In the genomic region with DNA sequence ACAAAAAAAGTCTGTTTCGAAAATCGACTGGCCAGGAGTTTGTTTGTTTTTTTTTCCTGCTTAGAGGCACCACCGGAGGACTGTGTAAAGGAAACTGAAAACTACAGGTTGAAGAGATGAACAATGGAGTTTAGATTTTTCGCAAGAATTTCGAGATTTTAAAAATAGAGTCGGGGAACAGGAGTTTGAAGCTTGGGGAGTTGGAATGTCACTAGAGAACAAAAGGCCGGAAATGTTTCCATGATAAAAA, we compare ENCODE assay signal across 8 cellular contexts. TPM values are rescaled to one million over a fixed set of nuclear protein-coding genes. Genes with fewer than 3 reads are reported as not detected.
DNase-seq lines count a peak whose midpoint lies in the region; ATAC-seq, FAIRE-seq and TF ChIP-seq lines count a peak whose summit lies in the region.

No MANE protein-coding gene starts in this region.

- H3K23ac ChIP-seq in mesenchymal stem cell (ENCODE audit: low read length in 2 of 2): no peak overlapping the region

- in situ Hi-C loops in GM12878 (cut with MboI): no loop called here
- in situ Hi-C loops in ACHN (cut with HindIII; ENCODE audit: low pct_ligation_motif_present, low pct_unique_long_range_greater_than_20kb, low sequenced_read_pairs): no loop called here

- H3K27me3 ChIP-seq in left ventricle myocardium inferior (ENCODE audit: low read depth) (no peaks in the 10 kb centered on the region), GM12878 (replicated peaks in 1 of 2; ENCODE audit: control insufficient read depth in 2 of 2, insufficient read depth in 2 of 2, low read length in 1 of 2) (no peaks in the 10 kb centered on the region), mesenchymal stem cell (ENCODE audit: control insufficient read depth in 1 of 2, insufficient read depth in 1 of 2, low read length in 2 of 2) (no peaks in the 10 kb centered on the region), vagina (no peaks in the 10 kb centered on the region)

- H2BK120ac ChIP-seq in mesenchymal stem cell (ENCODE audit: low read depth, low read length): no peak overlapping the region

- FAIRE-seq in GM12878 (lab: Jason Lieb, UNC): no peak

- CTCF ChIA-PET in GM12878 (lab: Yijun Ruan, JAX): interaction anchor here (0.6 to 6.5 kb wide), 8 partner anchors 11 to 1483 kb away, joined by 3 to 56 read pairs (median 7); no protein-coding TSS in a partner anchor

- TSS peak; percentile 66 for BruUV-seq in GM12878 (replicated peaks; lab: Mats Ljungman, UMichigan)

- H3K9ac ChIP-seq in GM12878 (ENCODE audit: control insufficient read depth, insufficient read depth, low read length) (peak overlapping the region; percentile 86), mesenchymal stem cell (ENCODE audit: low read length) (peak overlapping the region; percentile 97)

- POLR2A ChIA-PET in GM12878 (lab: Charles Lee): interaction anchor here (0.7 to 1.9 kb wide), 3 partner anchors 10 to 93 kb away, joined by 3 to 4 read pairs (median 4); no protein-coding TSS in a partner anchor

- TF ChIP-seq EP300 in GM12878 (IDR thresholded peaks at IDR 0.05; ENCODE audit: borderline replicate concordance in 1 of 2, control insufficient read depth in 1 of 2, low read depth in 2 of 2, low read length in 2 of 2): no peak

- H3K18ac ChIP-seq in mesenchymal stem cell (ENCODE audit: low read depth in 1 of 2, low read length in 2 of 2): no peak overlapping the region

- intact Hi-C loops in left ventricle myocardium inferior (cut with micrococcal nuclease) (loop anchor here (5.0 kb wide), 1 partner anchor 234 kb away; no protein-coding TSS in a partner anchor), left cardiac atrium (cut with DNase I) (loop anchor here (2.0 to 10.0 kb wide), 5 partner anchors 122 to 562 kb away; no protein-coding TSS in a partner anchor), GM12878 (cut with micrococcal nuclease; ENCODE audit: unreplicated experiment) (loop anchor here (1.0 to 10.0 kb wide), 5 partner anchors 136 to 1511 kb away; no protein-coding TSS in a partner anchor), vagina (cut with DNase I) (no loop called here)

- no peak overlapping the region for H2BK15ac ChIP-seq in mesenchymal stem cell (ENCODE audit: low read depth, poor library complexity, severe bottlenecking)

- ATAC-seq in left cardiac atrium (no peak), GM12878 (peak; percentile 1; the same call in 1 of the 3 replicates), GM21515 (IDR thresholded peaks at IDR 0.05; ENCODE audit: unreplicated experiment) (no peak)

- peaks cover 80% of the 10 kb centered on the region for H3K4me1 ChIP-seq in left ventricle myocardium inferior
- H3K4me1 ChIP-seq in GM12878 (ENCODE audit: control insufficient read depth, insufficient read depth, low read length): peaks cover 3% of the 10 kb centered on the region; the same call in 1 of the 2 replicates
- H3K4me1 ChIP-seq in mesenchymal stem cell (ENCODE audit: control insufficient read depth, insufficient read depth, low read depth, low read length): peaks cover 2% of the 10 kb centered on the region
- H3K4me1 ChIP-seq in vagina: peaks cover 55% of the 10 kb centered on the region

- WGBS in GM12878 (ENCODE audit: insufficient coverage, insufficient replicate concordance, low lambda C conversion rate, missing lambda C conversion rate): 0% methylated on average over 7 of the region's 7 CpGs
- WGBS in mesenchymal stem cell: under 1% methylated on average over 7 of the region's 7 CpGs

- no peak for TF ChIP-seq CTCF in left ventricle myocardium inferior (IDR thresholded peaks at IDR 0.05; ENCODE audit: borderline replicate concordance)
- TF ChIP-seq CTCF in GM12878 (IDR thresholded peaks at IDR 0.05 in 2 of 3, conservative IDR thresholded peaks at IDR 0.05 in 1 of 3; ENCODE audit: control insufficient read depth in 2 of 3, extremely low read depth in 1 of 3, insufficient read depth in 1 of 3, low read depth in 3 of 3, low read length in 3 of 3): no peak
- no peak for TF ChIP-seq CTCF in vagina (IDR thresholded peaks at IDR 0.05)

- no peak overlapping the region for H4K91ac ChIP-seq in mesenchymal stem cell (ENCODE audit: low read length)

- no peak for TF ChIP-seq RAD21 in GM12878 (IDR thresholded peaks at IDR 0.05; ENCODE audit: insufficient read depth, low read depth, low read length)

- SMC1A ChIA-PET in GM12878 (lab: Charles Lee; ENCODE audit: uncharacterized antibody, unreplicated experiment): interaction anchor here (0.6 to 7.0 kb wide), 8 partner anchors 11 to 597 kb away, joined by 3 to 39 read pairs (median 10); no protein-coding TSS in a partner anchor

- H3K79me1 ChIP-seq in mesenchymal stem cell (replicated peaks; ENCODE audit: low read length, poor library complexity, severe bottlenecking): peaks cover 2% of the 10 kb centered on the region

- no peak overlapping the region for H3K4ac ChIP-seq in mesenchymal stem cell (ENCODE audit: low read depth in 1 of 2, low read length in 2 of 2)

- H4K20me1 ChIP-seq in GM12878 (ENCODE audit: control insufficient read depth, insufficient read depth): no peaks in the 10 kb centered on the region

- no peak overlapping the region for H2BK12ac ChIP-seq in mesenchymal stem cell (ENCODE audit: low read length in 2 of 2)

- no peak overlapping the region for H2AK5ac ChIP-seq in mesenchymal stem cell (ENCODE audit: low read length, severe bottlenecking)

- no peak overlapping the region for H3K14ac ChIP-seq in mesenchymal stem cell (ENCODE audit: low read length in 2 of 2)

- peaks cover 68% of the 10 kb centered on the region for H3K79me2 ChIP-seq in GM12878 (ENCODE audit: control insufficient read depth, insufficient read depth, low read length)

- H3K4me3 ChIP-seq in left ventricle myocardium inferior (peak overlapping the region; percentile 91), GM12878 (peak overlapping the region; percentile 90), mesenchymal stem cell (ENCODE audit: insufficient read depth in 1 of 2, low read depth in 1 of 2, low read length in 2 of 2) (peak overlapping the region; percentile 34 to 89), vagina (peak overlapping the region; percentile 79 to 88)

- H2AFZ ChIP-seq in GM12878 (ENCODE audit: control insufficient read depth, low read depth, low read length): peak overlapping the region; percentile 59
- no peak overlapping the region for H2AFZ ChIP-seq in mesenchymal stem cell (ENCODE audit: low read depth, low read length)

- peak overlapping the region; percentile 97 for H2BK5ac ChIP-seq in mesenchymal stem cell (ENCODE audit: low read depth, low read length, poor library complexity, severe bottlenecking)

- no peak overlapping the region for H4K8ac ChIP-seq in mesenchymal stem cell (ENCODE audit: low read length)

- H3K27ac ChIP-seq in left ventricle myocardium inferior (replicated peaks): peak overlapping the region; percentile 99
- H3K27ac ChIP-seq in GM12878 (ENCODE audit: control insufficient read depth, insufficient read depth): peak overlapping the region; percentile 77
- H3K27ac ChIP-seq in mesenchymal stem cell (ENCODE audit: low read length, poor library complexity, severe bottlenecking): peak overlapping the region; percentile 98
- H3K27ac ChIP-seq in vagina: peak overlapping the region; percentile 98

- DNase-seq in left ventricle myocardium inferior (no peak), left cardiac atrium (no peak), GM12878 (ENCODE audit: low read depth, low spot score) (no peak), mesenchymal stem cell (no peak), vagina (ENCODE audit: extremely low spot score in 2 of 2) (no peak), ACHN (no peak), NCI-H2227 treated with DMSO at 0.1 percent for 48 hours (lab: John Stamatoyannopoulos, UW) (no peak)

- no peaks in the 10 kb centered on the region for H3K9me3 ChIP-seq in left ventricle myocardium inferior (replicated peaks)
- H3K9me3 ChIP-seq in GM12878 (replicated peaks; ENCODE audit: control insufficient read depth, insufficient read depth, low read length): no peaks in the 10 kb centered on the region
- H3K9me3 ChIP-seq in mesenchymal stem cell (ENCODE audit: control insufficient read depth, low read length): no peaks in the 10 kb centered on the region
- no peaks in the 10 kb centered on the region for H3K9me3 ChIP-seq in vagina

- RAD21 ChIA-PET in GM12878 (lab: Charles Lee; ENCODE audit: unreplicated experiment): interaction anchor here (0.8 to 5.4 kb wide), 5 partner anchors 9 to 538 kb away, joined by 3 to 26 read pairs (median 5); no protein-coding TSS in a partner anchor

- H3K36me3 ChIP-seq in left ventricle myocardium inferior (no peaks in the 10 kb centered on the region), GM12878 (ENCODE audit: control insufficient read depth in 2 of 2, insufficient read depth in 2 of 2, low read length in 1 of 2) (no peaks in the 10 kb centered on the region), mesenchymal stem cell (ENCODE audit: control insufficient read depth in 1 of 2, insufficient read depth in 2 of 2, low read depth in 1 of 2, low read length in 2 of 2) (no peaks in the 10 kb centered on the region), vagina (no peaks in the 10 kb centered on the region)

- peak overlapping the region; percentile 81 for H3K4me2 ChIP-seq in GM12878 (ENCODE audit: control insufficient read depth, insufficient read depth)
- H3K4me2 ChIP-seq in mesenchymal stem cell (ENCODE audit: low read length, poor library complexity, severe bottlenecking): peak overlapping the region; percentile 56

- no peak for TF ChIP-seq POLR2A in GM12878 (IDR thresholded peaks at IDR 0.05; ENCODE audit: low read depth, low read length)
- TF ChIP-seq POLR2A in vagina (IDR thresholded peaks at IDR 0.05): no peak

RNA-seq across cellular contexts. Expression of a gene that starts 1.8 kb away (rescaled TPM):
- total RNA-seq in left ventricle myocardium inferior (449 TPM), left cardiac atrium (100 to 1,000 TPM; 317 to 351 TPM), GM12878 (2014; rRNA removed) (43.7 and 46.4 TPM in 2 replicates), GM12878 (2014; rRNA removed; fragmentation: Illumina TruSeq; extraction: Trizol) (47.8 and 52.5 TPM in 2 replicates), GM12878 (2021) (50.7 and 54.5 TPM in 2 replicates), vagina (142 TPM)
- 93.7 and 101 TPM in 2 replicates for total RNA-seq in GM12878 (2013; cell fraction: nucleolus; rRNA removed)
- polyA plus RNA-seq in GM12878 (2011; ENCODE audit: low read depth): 28.6 TPM
- polyA plus RNA-seq in GM12878 (2011; rRNA removed) (62.3 and 68.4 TPM in 2 replicates), GM12878 (2014; fragmentation: Illumina TruSeq; extraction: Trizol) (54.6 and 72.5 TPM in 2 replicates), GM12878 (2014; fragmentation: Nextera tagmentation; extraction: Ambion mirVana) (10 to 100 TPM; 10.7 to 27.1 TPM), GM12878 (2014; rRNA removed) (31.4 and 35.0 TPM in 2 replicates), GM12878 (2016; fragmentation: Nextera tagmentation; extraction: Ambion mirVana) (1 to 10 TPM; 4.7 to 4.8 TPM)
- 73.9 and 89.7 TPM in 2 replicates for polyA plus RNA-seq in GM12878 (2011; cell fraction: cytosol; rRNA removed)
- polyA plus RNA-seq in GM12878 (2011; cell fraction: nucleus; rRNA removed): 42.5 and 60.8 TPM in 2 replicates
- 15.4 and 24.9 TPM in 2 replicates for polyA plus RNA-seq in GM12878 (2012)
- 203 and 222 TPM in 2 replicates for polyA minus RNA-seq in GM12878 (2011; rRNA and poly(A)+ RNA removed)
- polyA minus RNA-seq in GM12878 (2011; cell fraction: cytosol; rRNA and poly(A)+ RNA removed): 55.9 and 69.2 TPM in 2 replicates
- polyA minus RNA-seq in GM12878 (2011; cell fraction: nucleus; rRNA and poly(A)+ RNA removed): 55.2 and 80.6 TPM in 2 replicates
- polyA plus RNA-seq in mesenchymal stem cell (2013, experiment 1 of 2): 92.5 TPM
- 90.5 TPM for polyA plus RNA-seq in mesenchymal stem cell (2013, experiment 2 of 2)
